ENCODE assay signal across 8 cellular contexts in genomic region chr3:184248454-184249411, GRCh38. TPM values are rescaled to one million over a fixed set of nuclear protein-coding genes. Genes with fewer than 3 reads are reported as not detected.
DNase-seq lines count a peak whose midpoint lies in the region; ATAC-seq and TF ChIP-seq lines count a peak whose summit lies in the region.

Gene ALG3 (minus strand): TSS chr3:184248962. CDS start chr3:184248940, 22 bp downstream.

- no peaks in the 10 kb centered on the region for H3K27me3 ChIP-seq in ectodermal cell (ENCODE audit: control insufficient read depth, insufficient read depth, low read length, poor library complexity, severe bottlenecking)
- H3K27me3 ChIP-seq in lung (ENCODE audit: control insufficient read depth, insufficient read depth) = no peaks in the 10 kb centered on the region

- no peaks in the 10 kb centered on the region for H3K27me3 Mint-ChIP-seq in activated CD8-positive, alpha-beta T cell treated with anti-CD3 and anti-CD28 coated beads, Interleukin-2, amount 10 ng/mL, durations not matched to agents 7 days and 5 days (ENCODE audit: low read depth)

- H3K36me3 ChIP-seq in ectodermal cell (ENCODE audit: control insufficient read depth, insufficient read depth, low read length) = peaks cover 14% of the 10 kb centered on the region
- peaks cover 6 to 15% of the 10 kb centered on the region in 2 donors for H3K36me3 ChIP-seq in lung (ENCODE audit: control insufficient read depth in 2 of 2, insufficient read depth in 2 of 2, low read length in 2 of 2)

- H3K4me1 ChIP-seq in ectodermal cell (ENCODE audit: control insufficient read depth, insufficient read depth, low read length) (no peaks in the 10 kb centered on the region), lung (ENCODE audit: control insufficient read depth in 2 of 2, insufficient read depth in 2 of 2, low read length in 2 of 2) (peaks cover 0 to 3% of the 10 kb centered on the region in 2 donors)

- H3K9me3 ChIP-seq in ectodermal cell (ENCODE audit: control insufficient read depth, low read length) (no peaks in the 10 kb centered on the region), lung (ENCODE audit: control insufficient read depth in 2 of 2, insufficient read depth in 1 of 2, low read length in 1 of 2) (no peaks in the 10 kb centered on the region)

- no peaks in the 10 kb centered on the region for H3K9me3 Mint-ChIP-seq in activated CD8-positive, alpha-beta T cell treated with anti-CD3 and anti-CD28 coated beads, Interleukin-2, amount 10 ng/mL, durations not matched to agents 7 days and 5 days (ENCODE audit: insufficient read depth)

- H3K4me1 Mint-ChIP-seq in activated CD8-positive, alpha-beta T cell treated with anti-CD3 and anti-CD28 coated beads, Interleukin-2, amount 10 ng/mL, durations not matched to agents 7 days and 5 days (ENCODE audit: low read depth) = peaks cover 12% of the 10 kb centered on the region

- DNase-seq in AG20443 (ENCODE audit: low spot score) (peak; percentile 92), NCI-H69 (lab: John Stamatoyannopoulos, UW) (peak; percentile 95), lung (ENCODE audit: low spot score) (peak; percentile 88)
- peak; percentile 91 for DNase-seq in activated CD8-positive, alpha-beta T cell treated with anti-CD3 and anti-CD28 coated beads, Interleukin-2, amount 10 ng/mL, durations not matched to agents 7 days and 5 days
- DNase-seq in stimulated activated CD4-positive, alpha-beta T cell treated with anti-CD3 and anti-CD28 coated beads, TNF-alpha, amount 100 ng/mL, for 1 hour (ENCODE audit: low read depth in 3 of 3, low spot score in 1 of 3) = peak; percentile 65 to 84 (median 77)

- peak within 1 kb of the TSS; percentile 93 for H3K27ac Mint-ChIP-seq in activated CD8-positive, alpha-beta T cell treated with anti-CD3 and anti-CD28 coated beads, Interleukin-2, amount 10 ng/mL, durations not matched to agents 7 days and 5 days

- peaks cover 9% of the 10 kb centered on the region for H3K36me3 Mint-ChIP-seq in activated CD8-positive, alpha-beta T cell treated with anti-CD3 and anti-CD28 coated beads, Interleukin-2, amount 10 ng/mL, durations not matched to agents 7 days and 5 days (ENCODE audit: low read depth)

- CTCF ChIA-PET in activated CD8-positive, alpha-beta T cell treated with anti-CD3 and anti-CD28 coated beads, Interleukin-2, amount 10 ng/mL, durations not matched to agents 7 days and 5 days (lab: Charles Lee) = interaction anchor here (1.1 to 3.4 kb wide), 9 partner anchors 11 to 364 kb away, joined by 3 to 45 read pairs (median 7); partner anchors contain the start of genes ABCF3, PARL and VWA5B2

- TF ChIP-seq CTCF in lung (IDR thresholded peaks at IDR 0.05; ENCODE audit: control extremely low read depth, extremely low read depth) = no peak

- ATAC-seq in GM19035 (IDR thresholded peaks at IDR 0.05; ENCODE audit: unreplicated experiment) = peak; percentile 61
- ATAC-seq in HG03432 (IDR thresholded peaks at IDR 0.05; ENCODE audit: unreplicated experiment) = peak; percentile 58
- peak; percentile 48 for ATAC-seq in activated CD8-positive, alpha-beta T cell treated with anti-CD3 and anti-CD28 coated beads, Interleukin-2, amount 10 ng/mL, durations not matched to agents 7 days and 5 days
- ATAC-seq in lung (ENCODE audit: insufficient read depth, low FRiP score) = peak; percentile 85

- peak within 1 kb of the TSS; percentile 88 for H3K27ac ChIP-seq in ectodermal cell (ENCODE audit: insufficient read depth, low read depth, low read length, poor library complexity, severe bottlenecking)
- H3K27ac ChIP-seq in lung (ENCODE audit: low read depth in 1 of 2, low read length in 1 of 2) = peak within 1 kb of the TSS; percentile 87 to 91

- H3K4me3 Mint-ChIP-seq in activated CD8-positive, alpha-beta T cell treated with anti-CD3 and anti-CD28 coated beads, Interleukin-2, amount 10 ng/mL, durations not matched to agents 7 days and 5 days = peak within 1 kb of the TSS; percentile 82

- H3K4me3 ChIP-seq in ectodermal cell (ENCODE audit: insufficient read depth, low read depth, low read length) = peak within 1 kb of the TSS; percentile 95
- peak within 1 kb of the TSS; percentile 100 for H3K4me3 ChIP-seq in lung

- WGBS in ectodermal cell, 2 experiments = 0% methylated on average over 49 of the region's 49 CpGs
- 0 to 1% methylated on average over 41 to 49 of the region's 49 CpGs for WGBS in lung, 2 donors

- POLR2A ChIA-PET in activated CD8-positive, alpha-beta T cell treated with anti-CD3 and anti-CD28 coated beads, Interleukin-2, amount 10 ng/mL, durations not matched to agents 7 days and 5 days (lab: Charles Lee) = no interaction called here

RNA-seq across cellular contexts. Expression of gene ALG3, which starts in this region (rescaled TPM):
- 10 to 100 TPM; 38.1 to 43.8 TPM for total RNA-seq in activated CD8-positive, alpha-beta T cell treated with anti-CD3 and anti-CD28 coated beads, Interleukin-2, amount 10 ng/mL, durations not matched to agents 7 days and 5 days
- 42.9 TPM for polyA plus RNA-seq in ectodermal cell (2013, experiment 1 of 4)
- polyA plus RNA-seq in ectodermal cell (2013, experiment 2 of 4) = 41.9 TPM
- 35.0 TPM for polyA plus RNA-seq in ectodermal cell (2013, experiment 3 of 4)
- polyA plus RNA-seq in ectodermal cell (2013, experiment 4 of 4) = 32.7 TPM
- total RNA-seq in lung = 10 to 100 TPM; 24.7 to 54.8 TPM
- 10 to 100 TPM; 32.2 to 68.0 TPM for polyA plus RNA-seq in lung

Comparison
In these comparisons a context has a peak if more than half of its experiments do, and no peak if none do; other contexts are left out.
1. Peak in every context shown above with its lines: DNase-seq, ATAC-seq, H3K4me3 ChIP-seq and H3K27ac ChIP-seq.